ENCODE assay signal across 22 cellular contexts in genomic region chr9:75067894-75068293, GRCh38. TPM values are rescaled to one million over a fixed set of nuclear protein-coding genes. Genes with fewer than 3 reads are reported as not detected.
A peak's percentile ranks its signal among the peaks of the same experiment; 100 is the strongest.
DNase-seq lines count a peak whose midpoint lies in the region; ATAC-seq, FAIRE-seq and TF ChIP-seq lines count a peak whose summit lies in the region.
"Had no signal": no experiment of that assay in that cellular context is flagged by ENCODE, and none has a peak within 500 bp of the region (broad histone marks: within the 10 kb centered on the region; RNA-seq: fewer than 3 reads in every experiment).

No MANE protein-coding gene starts in this region.

- H3K36me3 Mint-ChIP-seq in effector memory CD8-positive, alpha-beta T cell (ENCODE audit: insufficient read depth), result peaks cover 28% of the 10 kb centered on the region

- H3K27ac Mint-ChIP-seq in effector memory CD8-positive, alpha-beta T cell, result peak overlapping the region; percentile 26 to 63

- H3K27me3 Mint-ChIP-seq in effector memory CD8-positive, alpha-beta T cell, result no peaks in the 10 kb centered on the region
- H3K27me3 Mint-ChIP-seq: CD4-positive, alpha-beta T cell had no signal

- no peak for TF ChIP-seq CTCF in bronchial epithelial cell (IDR thresholded peaks at IDR 0.05; ENCODE audit: insufficient read depth, low read length, severe bottlenecking)

- no peaks in the 10 kb centered on the region for H3K9me3 Mint-ChIP-seq in effector memory CD8-positive, alpha-beta T cell
- H3K9me3 Mint-ChIP-seq: CD4-positive, alpha-beta T cell had no signal

- peak; percentile 13 for FAIRE-seq in bronchial epithelial cell (lab: Jason Lieb, UNC)
- FAIRE-seq: A204.1, D721Med, G401.6, GM12891, GM19239, K562 had no signal

- ATAC-seq in effector memory CD8-positive, alpha-beta T cell (replicated peaks), result no peak
- ATAC-seq in GM19328 (IDR thresholded peaks at IDR 0.05; ENCODE audit: unreplicated experiment), result no peak
- ATAC-seq: K562 had no signal

- peaks cover 4% of the 10 kb centered on the region for H3K36me3 ChIP-seq in bronchial epithelial cell (ENCODE audit: control insufficient read depth, insufficient read depth, low read length)
- H3K36me3 ChIP-seq: HAP-1 had no signal

- H3K4me1 Mint-ChIP-seq in effector memory CD8-positive, alpha-beta T cell (ENCODE audit: low read depth in 2 of 2), result peaks cover 9 to 13% of the 10 kb centered on the region in 2 donors

- H3K4me3 Mint-ChIP-seq in effector memory CD8-positive, alpha-beta T cell, result no peak overlapping the region
- H3K4me3 Mint-ChIP-seq: CD4-positive, alpha-beta T cell had no signal

- peak overlapping the region; percentile 7 for H3K27ac ChIP-seq in temporal lobe (ENCODE audit: low read depth, low read length)
- H3K27ac ChIP-seq: C4-2B, HL-60 had no signal

- no peak for DNase-seq in bronchial epithelial cell (ENCODE audit: low read depth)
- DNase-seq in effector memory CD8-positive, alpha-beta T cell, result no peak
- peak; percentile 57 for DNase-seq in islet precursor cell
- DNase-seq in cerebellar cortex (ENCODE audit: low spot score), result no peak
- no peak for DNase-seq in activated CD4-positive, CD25-positive, alpha-beta regulatory T cell treated with anti-CD3 and anti-CD28 coated beads, Interleukin-2, amount 50 U/mL, for 72 hours
- DNase-seq in effector CD4-positive, alpha-beta T cell, result no peak
- DNase-seq: ACHN; Caco-2; CD4-positive, alpha-beta T cell; GOT3; IMR-90 had no signal

- no peak overlapping the region for H3K4me3 ChIP-seq in bronchial epithelial cell (ENCODE audit: low read depth, low read length)
- H3K4me3 ChIP-seq: HAP-1, K562 had no signal

- H3K27me3 ChIP-seq in bronchial epithelial cell (ENCODE audit: control insufficient read depth, insufficient read depth, low read length), result no peaks in the 10 kb centered on the region

RNA-seq across cellular contexts. Expression of gene NMRK1, which starts 20.1 kb away (rescaled TPM):
- total RNA-seq in bronchial epithelial cell (16.0 and 16.8 TPM in 2 replicates), temporal lobe (9.1 TPM)

RNA-seq across cellular contexts. Expression of gene OSTF1, which starts 20.4 kb away (rescaled TPM):
- total RNA-seq in bronchial epithelial cell (71.1 and 103 TPM in 2 replicates), temporal lobe (9.3 TPM)

RNA-seq across cellular contexts. Expression of gene CARNMT1, which starts 39.8 kb away (rescaled TPM):
- total RNA-seq in bronchial epithelial cell (20.1 and 28.4 TPM in 2 replicates), temporal lobe (29.0 TPM)
